ENCODE assay signal across 16 cellular contexts in the genomic region with DNA sequence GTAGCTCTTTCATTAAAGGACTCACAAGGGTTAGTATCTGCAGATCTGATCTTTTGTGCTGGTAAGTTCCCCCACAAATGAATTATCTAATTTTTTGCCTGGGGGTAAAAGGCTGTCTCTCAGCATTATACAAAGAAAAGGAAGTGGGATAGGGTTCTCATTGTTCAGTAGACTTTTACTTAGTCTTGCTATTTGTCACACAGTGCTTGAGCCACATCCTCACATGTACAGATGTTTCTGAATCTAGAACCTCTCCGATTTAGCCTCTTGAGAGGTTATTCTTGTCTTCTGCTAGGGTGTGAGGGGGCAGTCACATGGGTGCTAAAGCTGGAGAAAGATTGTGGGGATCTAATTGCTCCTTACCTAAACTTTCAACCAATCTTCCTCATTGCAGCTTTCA.
DNase-seq lines count a peak whose midpoint lies in the region; ATAC-seq and TF ChIP-seq lines count a peak whose summit lies in the region.
"Had no signal": no experiment of that assay in that cellular context is flagged by ENCODE, and none has a peak within 500 bp of the region (broad histone marks: within the 10 kb centered on the region; RNA-seq: fewer than 3 reads in every experiment).

No MANE protein-coding gene starts in this region.

- no peaks in the 10 kb centered on the region for H4K20me1 ChIP-seq in smooth muscle cell (ENCODE audit: low read depth)

- peaks cover 11% of the 10 kb centered on the region for H3K4me1 Mint-ChIP-seq in activated T-cell treated with anti-CD3 and anti-CD28 coated beads, Interleukin-2, amount 50 U/mL, for 72 hours (ENCODE audit: low read depth)

- H3K36me3 ChIP-seq in tibial artery (no peaks in the 10 kb centered on the region), smooth muscle cell (ENCODE audit: low read depth) (no peaks in the 10 kb centered on the region)

- H2AFZ ChIP-seq in smooth muscle cell (ENCODE audit: low read depth): no peak overlapping the region

- H3K36me3 Mint-ChIP-seq in activated T-cell treated with anti-CD3 and anti-CD28 coated beads, Interleukin-2, amount 50 U/mL, for 72 hours (ENCODE audit: insufficient read depth in 2 of 2): no peaks in the 10 kb centered on the region
- H3K36me3 Mint-ChIP-seq: IgD-negative memory B cell had no signal

- H3K27ac Mint-ChIP-seq in activated T-cell treated with anti-CD3 and anti-CD28 coated beads, Interleukin-2, amount 50 U/mL, for 72 hours: no peak overlapping the region
- H3K27ac Mint-ChIP-seq: IgD-negative memory B cell had no signal

- H3K27me3 Mint-ChIP-seq in activated T-cell treated with anti-CD3 and anti-CD28 coated beads, Interleukin-2, amount 50 U/mL, for 72 hours (ENCODE audit: low read depth): peaks cover 10% of the 10 kb centered on the region
- H3K27me3 Mint-ChIP-seq: IgD-negative memory B cell had no signal

- H3K9me3 Mint-ChIP-seq in activated T-cell treated with anti-CD3 and anti-CD28 coated beads, Interleukin-2, amount 50 U/mL, for 72 hours: no peaks in the 10 kb centered on the region
- H3K9me3 Mint-ChIP-seq: IgD-negative memory B cell had no signal

- H3K4me3 ChIP-seq in tibial artery (no peak overlapping the region), smooth muscle cell (no peak overlapping the region)
- H3K4me3 ChIP-seq: tibial nerve had no signal

- no peak for TF ChIP-seq CTCF in tibial artery (IDR thresholded peaks at IDR 0.05)
- TF ChIP-seq CTCF in smooth muscle cell (IDR thresholded peaks at IDR 0.05; ENCODE audit: borderline replicate concordance, insufficient read depth, poor library complexity, severe bottlenecking): no peak

- WGBS in smooth muscle cell (ENCODE audit: low lambda C conversion rate): 90% methylated on average over 1 of the region's 1 CpG

- no peaks in the 10 kb centered on the region for H3K79me2 ChIP-seq in smooth muscle cell (ENCODE audit: low read depth)

- H3K9ac ChIP-seq in smooth muscle cell (ENCODE audit: low read depth): no peak overlapping the region

- intact Hi-C loops in tibial artery (cut with DNase I; ENCODE audit: low total_unique reads): no loop called here

- H3K27me3 ChIP-seq in tibial artery (no peaks in the 10 kb centered on the region), smooth muscle cell (ENCODE audit: low read depth) (no peaks in the 10 kb centered on the region)
- H3K27me3 ChIP-seq: tibial nerve had no signal

- H3K27ac ChIP-seq in tibial artery (peak overlapping the region; percentile 69 to 73), smooth muscle cell (ENCODE audit: low read depth) (no peak overlapping the region)
- H3K27ac ChIP-seq: tibial nerve had no signal

- no peak overlapping the region for H3K4me3 Mint-ChIP-seq in activated T-cell treated with anti-CD3 and anti-CD28 coated beads, Interleukin-2, amount 50 U/mL, for 72 hours
- H3K4me3 Mint-ChIP-seq: IgD-negative memory B cell had no signal

- H3K4me2 ChIP-seq in smooth muscle cell: no peak overlapping the region

- H3K9me3 ChIP-seq in tibial artery (no peaks in the 10 kb centered on the region), smooth muscle cell (replicated peaks; ENCODE audit: low read depth) (no peaks in the 10 kb centered on the region)
- H3K9me3 ChIP-seq: tibial nerve had no signal

- no peaks in the 10 kb centered on the region for H3F3A ChIP-seq in smooth muscle cell (ENCODE audit: low read depth)

- peak; percentile 50 to 65 for ATAC-seq in activated T-cell treated with anti-CD3 and anti-CD28 coated beads, Interleukin-2, amount 50 U/mL, for 72 hours (replicated peaks in 1 of 2)
- peak; percentile 87 for ATAC-seq in HG02610 (IDR thresholded peaks at IDR 0.05; ENCODE audit: unreplicated experiment)
- ATAC-seq: HCT116, SK-N-SH treated with all-trans-retinoic acid at 6 μM for 48 hours had no signal

- DNase-seq in activated T-cell treated with anti-CD3 and anti-CD28 coated beads, Interleukin-2, amount 50 U/mL, for 72 hours: no peak
- DNase-seq in activated T-cell treated with anti-CD3 and anti-CD28 coated beads for 4 hours (no peak), NOMO-1 treated with DMSO at 0.1 percent for 48 hours (lab: John Stamatoyannopoulos, UW; ENCODE audit: unreplicated experiment) (peak; percentile 71), tibial artery (no peak), SW480 (ENCODE audit: low spot score) (no peak), smooth muscle cell (lab: John Stamatoyannopoulos, UW; ENCODE audit: unreplicated experiment) (no peak), GM03348 (ENCODE audit: low spot score) (no peak)
- DNase-seq: GDM1; NCI-H446; occipital lobe; stimulated activated CD4-positive, alpha-beta T cell treated with anti-CD3 and anti-CD28 coated beads, Interleukin-2, amount 100 ng/mL, for 24 hours had no signal

- H3K4me1 ChIP-seq in tibial artery (peaks cover 0 to 62% (median 32%) of the 10 kb centered on the region in 4 donors), smooth muscle cell (ENCODE audit: low read depth) (no peaks in the 10 kb centered on the region)
